ENCODE assay signal across 8 cellular contexts in the genomic region with DNA sequence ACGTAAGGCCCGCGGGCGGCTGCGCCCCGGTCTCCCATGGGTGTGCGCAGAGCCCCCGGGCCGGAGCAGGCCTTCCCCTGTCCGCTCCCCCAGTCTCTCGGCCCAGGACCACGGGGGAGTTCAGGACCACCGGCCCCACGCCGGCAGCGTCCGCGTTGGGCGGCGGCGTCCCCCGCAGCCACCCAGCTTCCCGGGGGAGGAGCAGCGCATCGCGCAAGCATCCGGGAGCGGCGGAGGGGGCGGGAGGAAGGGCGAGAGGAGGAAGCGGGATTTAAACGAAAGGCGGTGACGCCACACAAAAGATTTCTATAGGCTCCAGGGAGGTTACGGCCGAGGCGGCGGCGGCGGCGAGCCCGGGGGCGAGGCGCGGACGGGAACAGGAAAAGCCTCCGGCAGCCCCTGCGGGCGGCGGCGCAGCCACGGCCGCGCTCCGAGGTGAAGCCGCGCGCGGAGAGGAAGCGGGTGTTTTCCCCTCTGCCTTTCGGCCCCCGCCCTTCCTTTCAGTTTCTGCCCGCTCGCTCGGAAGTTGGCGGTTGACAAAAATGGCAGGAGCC. TPM values are rescaled to one million over a fixed set of nuclear protein-coding genes. Genes with fewer than 3 reads are reported as not detected.
DNase-seq lines count a peak whose midpoint lies in the region; ATAC-seq and TF ChIP-seq lines count a peak whose summit lies in the region.

A gene (plus strand): TSS at position 298 of the 554 bp plus-strand sequence. CDS start 1,349 bp downstream, outside the sequence.

- H3K4me1 ChIP-seq in adrenal gland (replicated peaks in 1 of 2): peaks cover 4 to 46% of the 10 kb centered on the region in 2 donors
- H3K4me1 ChIP-seq in heart right ventricle: peaks cover 3 to 56% (median 42%) of the 10 kb centered on the region in 9 donors
- H3K4me1 ChIP-seq in upper lobe of left lung: peaks cover 24 to 54% (median 28%) of the 10 kb centered on the region in 4 donors

- H3K27me3 Mint-ChIP-seq in progenitor cell of endocrine pancreas: no peaks in the 10 kb centered on the region

- H3K9me3 Mint-ChIP-seq in progenitor cell of endocrine pancreas (ENCODE audit: low read depth): no peaks in the 10 kb centered on the region

- in situ Hi-C loops in GM13976 (cut with MboI; ENCODE audit: low sequenced_read_pairs, unreplicated experiment): no loop called here

- H3K36me3 ChIP-seq in adrenal gland (replicated peaks in 1 of 2) (peaks cover 0 to 9% of the 10 kb centered on the region in 2 donors), heart right ventricle (peaks cover 0 to 35% (median 0%) of the 10 kb centered on the region in 9 donors), upper lobe of left lung (peaks cover 0 to 12% (median 8%) of the 10 kb centered on the region in 4 donors)

- peaks cover 8% of the 10 kb centered on the region for H3K4me1 Mint-ChIP-seq in progenitor cell of endocrine pancreas (ENCODE audit: low read depth)

- H3K27ac Mint-ChIP-seq in progenitor cell of endocrine pancreas: peak within 1 kb of the TSS; percentile 94

- H3K36me3 Mint-ChIP-seq in progenitor cell of endocrine pancreas (ENCODE audit: insufficient read depth): peaks cover 8% of the 10 kb centered on the region

- ATAC-seq in HG02840 (IDR thresholded peaks at IDR 0.05; ENCODE audit: low FRiP score, unreplicated experiment): peak; percentile 62
- peak; percentile 81 to 93 (median 84) for ATAC-seq in heart right ventricle
- peak; percentile 82 to 93 for ATAC-seq in upper lobe of left lung (ENCODE audit: low FRiP score in 2 of 2)

- H3K27me3 ChIP-seq in adrenal gland (no peaks in the 10 kb centered on the region), heart right ventricle (no peaks in the 10 kb centered on the region), upper lobe of left lung (no peaks in the 10 kb centered on the region)

- H3K9me3 ChIP-seq in adrenal gland (replicated peaks in 1 of 3): no peaks in the 10 kb centered on the region
- H3K9me3 ChIP-seq in heart right ventricle: peaks cover 0 to 4% (median 0%) of the 10 kb centered on the region in 11 donors
- H3K9me3 ChIP-seq in upper lobe of left lung: no peaks in the 10 kb centered on the region

- peak; percentile 74 to 83 for TF ChIP-seq POLR2A in adrenal gland (IDR thresholded peaks at IDR 0.05)
- TF ChIP-seq POLR2A in upper lobe of left lung (IDR thresholded peaks at IDR 0.05): peak; percentile 85 to 94 (median 90)

- peak within 1 kb of the TSS; percentile 32 to 98 (median 63) for H3K4me3 ChIP-seq in adrenal gland
- H3K4me3 ChIP-seq in heart right ventricle: peak within 1 kb of the TSS; percentile 34 to 98 (median 88)
- peak within 1 kb of the TSS; percentile 65 to 87 (median 82) for H3K4me3 ChIP-seq in upper lobe of left lung

- DNase-seq in GM13976 (ENCODE audit: low spot score) (peak; percentile 91), NCI-H146 (lab: John Stamatoyannopoulos, UW) (peak; percentile 88), adrenal gland (peak; percentile 87 to 93 (median 89)), heart right ventricle (peak; percentile 88 to 93), progenitor cell of endocrine pancreas (ENCODE audit: low spot score, unreplicated experiment) (peak; percentile 62), upper lobe of left lung (peak; percentile 92 to 96)

- peak within 1 kb of the TSS; percentile 93 for H3K4me3 Mint-ChIP-seq in progenitor cell of endocrine pancreas (ENCODE audit: low read depth)

- 0 to 1% (median 0%) methylated on average over 2 to 67 of the region's 67 CpGs for WGBS in adrenal gland, 4 donors
- 0% methylated on average over 62 to 67 of the region's 67 CpGs for WGBS in heart right ventricle, 2 donors
- WGBS in upper lobe of left lung, 2 donors: 0 to 1% methylated on average over 3 to 41 of the region's 67 CpGs

- peak in 1 of 4 donors; percentile 72 for TF ChIP-seq EP300 in upper lobe of left lung (IDR thresholded peaks at IDR 0.05)

- H3K27ac ChIP-seq in adrenal gland: peak within 1 kb of the TSS; percentile 92 to 99 (median 97)
- H3K27ac ChIP-seq in heart right ventricle: peak within 1 kb of the TSS; percentile 93 to 100 (median 99)
- H3K27ac ChIP-seq in upper lobe of left lung: peak within 1 kb of the TSS; percentile 97 to 98 (median 97)

- intact Hi-C loops in T-helper 1 cell treated with Interleukin-12 subunit alpha and Interleukin-12 subunit beta and Interleukin-4 antibody, amounts not matched to agents 30 ng/mL and 1 ng/mL, for 36 hours (cut with micrococcal nuclease): loop anchor here (1.0 to 2.0 kb wide), 5 partner anchors 11 to 1046 kb away; a partner anchor contains a TSS
- intact Hi-C loops in adrenal gland (cut with DNase I): loop anchor here in 1 of 2 donors (10.0 kb wide), 1 partner anchor 104 kb away; no protein-coding TSS in a partner anchor
- intact Hi-C loops in heart right ventricle (cut with DNase I): loop anchor here in 8 of 10 donors (1.0 to 10.0 kb wide), 6 partner anchors 10 to 104 kb away; no protein-coding TSS in a partner anchor

- no peak for TF ChIP-seq CTCF in GM13976 (IDR thresholded peaks at IDR 0.05; ENCODE audit: borderline replicate concordance, control extremely low read depth, extremely low read depth, insufficient read depth, missing control alignments)
- no peak for TF ChIP-seq CTCF in adrenal gland (IDR thresholded peaks at IDR 0.05)
- peak in 1 of 9 donors; percentile 6 for TF ChIP-seq CTCF in heart right ventricle (IDR thresholded peaks at IDR 0.05)
- TF ChIP-seq CTCF in progenitor cell of endocrine pancreas (IDR thresholded peaks at IDR 0.05; ENCODE audit: unreplicated experiment): no peak
- peak in 1 of 6 experiments; percentile 5 for TF ChIP-seq CTCF in upper lobe of left lung (IDR thresholded peaks at IDR 0.05)

RNA-seq across cellular contexts. Expression of the gene that starts here (rescaled TPM):
- 35.8 and 37.0 TPM in 2 replicates for total RNA-seq in T-helper 1 cell treated with Interleukin-12 subunit alpha and Interleukin-12 subunit beta and Interleukin-4 antibody, amounts not matched to agents 30 ng/mL and 1 ng/mL, for 36 hours
- total RNA-seq in adrenal gland (10 to 100 TPM; 17.4 to 30.8 (median 22.4) TPM), heart right ventricle (10 to 100 TPM in 2 of 10 donors, 1 to 10 TPM in 8; 4.3 to 19.4 (median 6.3) TPM), progenitor cell of endocrine pancreas (14.9 and 15.7 TPM in 2 replicates), upper lobe of left lung (10 to 100 TPM; 23.0 to 55.7 (median 36.0) TPM)
- polyA plus RNA-seq in adrenal gland (10 to 100 TPM in 1 of 3 donors, 1 to 10 TPM in 2; 4.3 to 11.4 (median 5.0) TPM), heart right ventricle (1 to 10 TPM; 5.1 to 8.5 TPM)

Comparison
In these comparisons a context has a peak if more than half of its experiments do, and no peak if none do; other contexts are left out.
1. Peak in every context shown above with its lines: DNase-seq, ATAC-seq, H3K4me3 ChIP-seq and H3K27ac ChIP-seq.